In genomic region chr17:39196191-39196819, GRCh38 we compare ENCODE assay signal across 1 cellular context.
TF ChIP-seq lines count a peak whose summit lies in the region.

No MANE protein-coding gene starts in this region.

TF ChIP-seq in endothelial cell of umbilical vein, 7 proteins besides CTCF, POLR2A, EP300 and RAD21:
- TF ChIP-seq GATA2 (IDR thresholded peaks at IDR 0.05; ENCODE audit: insufficient read depth, insufficient read length, low read depth, low read length): no peak
- no peak for TF ChIP-seq FOS (IDR thresholded peaks at IDR 0.05; ENCODE audit: borderline replicate concordance, insufficient read depth, low read length)
- TF ChIP-seq MYC (IDR thresholded peaks at IDR 0.05; ENCODE audit: low read depth, low read length): no peak
- TF ChIP-seq EZH2 (IDR thresholded peaks at IDR 0.05; ENCODE audit: borderline replicate concordance, low read depth, low read length, severe bottlenecking): no peak
- TF ChIP-seq JUN (IDR thresholded peaks at IDR 0.05; ENCODE audit: borderline replicate concordance, insufficient read depth, insufficient read length, low read depth): no peak
- no peak for TF ChIP-seq MAX (IDR thresholded peaks at IDR 0.05; ENCODE audit: insufficient read depth, insufficient read length)
- TF ChIP-seq POLR2AphosphoS5 (IDR thresholded peaks at IDR 0.05; ENCODE audit: insufficient read depth, low read depth, low read length): no peak
